14 cellular contexts compared by ENCODE assay signal in genomic region chr5:17269201-17269600, GRCh38. TPM values are rescaled to one million over a fixed set of nuclear protein-coding genes. Genes with fewer than 3 reads are reported as not detected.
A peak's percentile ranks its signal among the peaks of the same experiment; 100 is the strongest.
DNase-seq lines count a peak whose midpoint lies in the region; ATAC-seq and TF ChIP-seq lines count a peak whose summit lies in the region.
"Had no signal": no experiment of that assay in that cellular context is flagged by ENCODE, and none has a peak within 500 bp of the region (broad histone marks: within the 10 kb centered on the region; RNA-seq: fewer than 3 reads in every experiment).

No MANE protein-coding gene starts in this region.

- H3K27ac Mint-ChIP-seq in activated naive CD8-positive, alpha-beta T cell treated with anti-CD3 and anti-CD28 coated beads, Interleukin-2, amount 50 U/mL, for 24 hours = no peak overlapping the region
- H3K27ac Mint-ChIP-seq in Caco-2 (ENCODE audit: unreplicated experiment) = no peak overlapping the region
- H3K27ac Mint-ChIP-seq: naive thymus-derived CD8-positive, alpha-beta T cell had no signal

- intact Hi-C loops in Caco-2 (cut with micrococcal nuclease; ENCODE audit: unreplicated experiment) = no loop called here

- H3K4me3 Mint-ChIP-seq in activated naive CD8-positive, alpha-beta T cell treated with anti-CD3 and anti-CD28 coated beads, Interleukin-2, amount 50 U/mL, for 24 hours = no peak overlapping the region
- no peak overlapping the region for H3K4me3 Mint-ChIP-seq in Caco-2 (ENCODE audit: unreplicated experiment)
- H3K4me3 Mint-ChIP-seq: naive thymus-derived CD8-positive, alpha-beta T cell had no signal

- no TSS peak for BruUV-seq in Caco-2 (replicated peaks; lab: Mats Ljungman, UMichigan)

- DNase-seq in GM12864 (ENCODE audit: low read depth) (peak; percentile 40), NCI-H146 treated with DMSO at 0.1 percent for 48 hours (lab: John Stamatoyannopoulos, UW; ENCODE audit: unreplicated experiment) (peak; percentile 53), SHP77 (lab: John Stamatoyannopoulos, UW) (no peak), NOMO-1 treated with dmso at 0.1 percent for 144 hours (lab: John Stamatoyannopoulos, UW; ENCODE audit: unreplicated experiment) (no peak), Caco-2 (no peak)
- DNase-seq in activated naive CD8-positive, alpha-beta T cell treated with anti-CD3 and anti-CD28 coated beads, Interleukin-2, amount 50 U/mL, for 24 hours = no peak
- DNase-seq: activated CD4-positive, alpha-beta T cell treated with anti-CD3 and anti-CD28 coated beads, Interleukin-2, amount 50 U/mL, for 48 hours; anterior cingulate cortex; naive thymus-derived CD8-positive, alpha-beta T cell; NCI-H1105 treated with DMSO at 0.1 percent for 48 hours; stimulated activated CD4-positive, alpha-beta T cell treated with anti-CD3 and anti-CD28 coated beads, Interleukin-12 subunit alpha, Interleukin-12 subunit beta, amount 100 ng/mL, for 4 hours; stimulated activated naive CD8-positive, alpha-beta T cell treated with anti-CD3 and anti-CD28 coated beads, Interleukin-15, Interleukin-2, amounts not matched to agents 100 U/mL and 50 U/mL, for 24 hours had no signal

- H3K27me3 Mint-ChIP-seq in activated naive CD8-positive, alpha-beta T cell treated with anti-CD3 and anti-CD28 coated beads, Interleukin-2, amount 50 U/mL, for 24 hours = no peaks in the 10 kb centered on the region
- H3K27me3 Mint-ChIP-seq in Caco-2 (ENCODE audit: insufficient read depth, unreplicated experiment) = no peaks in the 10 kb centered on the region
- H3K27me3 Mint-ChIP-seq: naive thymus-derived CD8-positive, alpha-beta T cell had no signal

- POLR2A ChIA-PET in Caco-2 (lab: Charles Lee) = no interaction called here

- no peak overlapping the region; the same call in 1 of the 2 replicates for H3K4me3 ChIP-seq in GM12864 (ENCODE audit: low read depth, low read length)
- H3K4me3 ChIP-seq in Caco-2 (ENCODE audit: low read depth, low read length) = no peak overlapping the region

- no peaks in the 10 kb centered on the region for H3K27me3 ChIP-seq in Caco-2 (replicated peaks; ENCODE audit: control insufficient read depth, insufficient read depth, low read length)

- no peaks in the 10 kb centered on the region for H3K4me1 ChIP-seq in Caco-2

- ATAC-seq in GM19467 (IDR thresholded peaks at IDR 0.05; ENCODE audit: unreplicated experiment) (peak; percentile 67), HG02938 (IDR thresholded peaks at IDR 0.05; ENCODE audit: unreplicated experiment) (peak; percentile 51)
- no peak for ATAC-seq in activated naive CD8-positive, alpha-beta T cell treated with anti-CD3 and anti-CD28 coated beads, Interleukin-2, amount 50 U/mL, for 24 hours
- ATAC-seq: naive thymus-derived CD8-positive, alpha-beta T cell; stimulated activated naive CD8-positive, alpha-beta T cell treated with anti-CD3 and anti-CD28 coated beads, Interleukin-15, Interleukin-2, amounts not matched to agents 100 U/mL and 50 U/mL, for 24 hours had no signal

- peaks cover 6% of the 10 kb centered on the region for H3K9me3 Mint-ChIP-seq in activated naive CD8-positive, alpha-beta T cell treated with anti-CD3 and anti-CD28 coated beads, Interleukin-2, amount 50 U/mL, for 24 hours
- H3K9me3 Mint-ChIP-seq in Caco-2 (ENCODE audit: unreplicated experiment) = no peaks in the 10 kb centered on the region

- no peaks in the 10 kb centered on the region for H3K36me3 ChIP-seq in Caco-2 (ENCODE audit: control insufficient read depth, insufficient read depth, low read length)

- no peaks in the 10 kb centered on the region for H3K36me3 Mint-ChIP-seq in activated naive CD8-positive, alpha-beta T cell treated with anti-CD3 and anti-CD28 coated beads, Interleukin-2, amount 50 U/mL, for 24 hours (ENCODE audit: low read depth)
- peaks cover 50% of the 10 kb centered on the region for H3K36me3 Mint-ChIP-seq in Caco-2 (ENCODE audit: insufficient read depth, unreplicated experiment)
- H3K36me3 Mint-ChIP-seq: naive thymus-derived CD8-positive, alpha-beta T cell had no signal

- no peaks in the 10 kb centered on the region for H3K4me1 Mint-ChIP-seq in activated naive CD8-positive, alpha-beta T cell treated with anti-CD3 and anti-CD28 coated beads, Interleukin-2, amount 50 U/mL, for 24 hours
- H3K4me1 Mint-ChIP-seq in Caco-2 (ENCODE audit: low read depth, unreplicated experiment) = no peaks in the 10 kb centered on the region

- CTCF ChIA-PET in Caco-2 (lab: Charles Lee) = no interaction called here

- TF ChIP-seq CTCF in GM12864 (IDR thresholded peaks at IDR 0.05; ENCODE audit: low read depth, low read length, missing control alignments) (no peak), Caco-2 (IDR thresholded peaks at IDR 0.05; ENCODE audit: insufficient read depth in 1 of 2, low read depth in 1 of 2, low read length in 1 of 2, severe bottlenecking in 1 of 2, unreplicated experiment in 1 of 2) (no peak)

- H3K9me3 ChIP-seq in Caco-2 = no peaks in the 10 kb centered on the region

RNA-seq across cellular contexts. Expression of gene BASP1, which starts 51.8 kb away (rescaled TPM):
- total RNA-seq in Caco-2 (2022) = 73.5 and 78.1 TPM in 2 replicates

Comparison
In these comparisons a context has a peak if more than half of its experiments do, and no peak if none do; other contexts are left out.
1. DNase-seq: peak in GM12864 (single experiment) and NCI-H146 treated with DMSO at 0.1 percent for 48 hours (single experiment); none in SHP77 (0 of 2), activated naive CD8-positive, alpha-beta T cell treated with anti-CD3 and anti-CD28 coated beads, Interleukin-2, amount 50 U/mL, for 24 hours (single experiment), NOMO-1 treated with dmso at 0.1 percent for 144 hours (single experiment) and Caco-2 (0 of 2).